In the genomic region with DNA sequence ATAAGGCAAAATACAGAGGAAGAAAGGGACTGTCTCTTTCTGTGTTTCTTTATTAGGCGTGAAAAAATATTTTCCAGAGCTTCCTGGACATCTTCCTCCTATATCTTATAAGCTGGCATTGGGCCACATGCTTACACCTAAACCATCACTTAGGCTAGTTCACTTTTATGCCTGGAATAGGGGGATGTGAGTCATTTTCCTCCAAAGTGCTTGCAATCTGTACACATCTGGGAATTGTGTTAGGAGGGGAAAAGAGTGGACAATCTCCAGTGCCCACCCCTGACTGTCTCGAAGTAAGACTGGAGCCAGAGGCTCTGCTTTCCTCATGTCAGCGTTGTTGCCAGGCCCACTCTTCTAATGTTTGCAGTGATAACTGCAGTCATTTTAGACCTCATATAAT, we compare ENCODE assay signal across 1 cellular context.
TF ChIP-seq lines count a peak whose summit lies in the region.

No MANE protein-coding gene starts in this region.

TF ChIP-seq in HepG2, 621 proteins besides CTCF, POLR2A, EP300 and RAD21:
- TF ChIP-seq TBL1XR1 (IDR thresholded peaks at IDR 0.05; ENCODE audit: borderline replicate concordance, low read length, partially characterized antibody) (no peak), ZBTB21 (CRISPR knock-in tag; IDR thresholded peaks at IDR 0.05) (no peak), SNAPC4 (CRISPR knock-in tag; IDR thresholded peaks at IDR 0.05) (no peak), PHF5A (CRISPR knock-in tag; IDR thresholded peaks at IDR 0.05; ENCODE audit: low read depth, unreplicated experiment) (no peak), KLF12 (CRISPR knock-in tag; IDR thresholded peaks at IDR 0.05; ENCODE audit: borderline replicate concordance) (no peak), KLF9 (CRISPR knock-in tag; IDR thresholded peaks at IDR 0.05; ENCODE audit: low read depth) (no peak), SRY (CRISPR knock-in tag; IDR thresholded peaks at IDR 0.05) (no peak)
- TF ChIP-seq, protein P1, sequence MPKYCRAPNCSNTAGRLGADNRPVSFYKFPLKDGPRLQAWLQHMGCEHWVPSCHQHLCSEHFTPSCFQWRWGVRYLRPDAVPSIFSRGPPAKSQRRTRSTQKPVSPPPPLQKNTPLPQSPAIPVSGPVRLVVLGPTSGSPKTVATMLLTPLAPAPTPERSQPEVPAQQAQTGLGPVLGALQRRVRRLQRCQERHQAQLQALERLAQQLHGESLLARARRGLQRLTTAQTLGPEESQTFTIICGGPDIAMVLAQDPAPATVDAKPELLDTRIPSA (CRISPR knock-in tag; IDR thresholded peaks at IDR 0.05; ENCODE audit: borderline replicate concordance): no peak
